In genomic region chr6:89649682-89650081, GRCh38 we compare ENCODE assay signal across 35 cellular contexts.
"Had no signal": no experiment of that assay in that cellular context is flagged by ENCODE, and none has a peak within 500 bp of the region (broad histone marks: within the 10 kb centered on the region; RNA-seq: fewer than 3 reads in every experiment).

No MANE protein-coding gene starts in this region.

- H3K27me3 ChIP-seq: ascending aorta, body of pancreas, brain microvascular endothelial cell, breast epithelium had no signal

- H3K4me3 Mint-ChIP-seq: activated B cell treated with CpG ODN at 0.5 μM for 24 hours; activated CD4-positive, alpha-beta memory T cell treated with anti-CD3 and anti-CD28 coated beads, Interleukin-2, amount 10 ng/mL, durations not matched to agents 7 days and 5 days; activated CD4-positive, alpha-beta T cell treated with anti-CD3 and anti-CD28 coated beads, Interleukin-2, amount 10 ng/mL, durations not matched to agents 24 days and 14 days; activated CD8-positive, alpha-beta memory T cell treated with anti-CD3 and anti-CD28 coated beads, Interleukin-2, amount 10 ng/mL, durations not matched to agents 7 days and 5 days; activated CD8-positive, alpha-beta T cell treated with anti-CD3 and anti-CD28 coated beads, Interleukin-2, amount 10 ng/mL, durations not matched to agents 7 days and 5 days; activated naive CD4-positive, alpha-beta T cell treated with anti-CD3 and anti-CD28 coated beads, Interleukin-2, amount 10 ng/mL, durations not matched to agents 7 days and 5 days; activated naive CD4-positive, alpha-beta T cell treated with anti-CD3 and anti-CD28 coated beads, Interleukin-2, amount 50 U/mL, for 24 hours; activated naive CD8-positive, alpha-beta T cell; activated naive CD8-positive, alpha-beta T cell treated with anti-CD3 and anti-CD28 coated beads, Interleukin-2, amount 10 ng/mL, durations not matched to agents 7 days and 5 days; activated naive CD8-positive, alpha-beta T cell treated with anti-CD3 and anti-CD28 coated beads, Interleukin-2, amount 50 U/mL, for 24 hours; activated T-cell treated with anti-CD3 and anti-CD28 coated beads, Interleukin-2, amount 50 U/mL, for 24 hours; T-helper 1 cell treated with Interleukin-12 subunit alpha and Interleukin-12 subunit beta and Interleukin-4 antibody, amounts not matched to agents 30 μg/mL and 1 μg/mL, for 36 hours; T-helper 2 cell treated with Interferon-gamma antibody and Interleukin-4, amounts not matched to agents 5 μg/mL and 100 μg/mL, for 36 hours had no signal

- H3K4me1 Mint-ChIP-seq: activated B cell treated with CpG ODN at 0.5 μM for 24 hours; activated CD4-positive, alpha-beta memory T cell treated with anti-CD3 and anti-CD28 coated beads, Interleukin-2, amount 10 ng/mL, durations not matched to agents 7 days and 5 days; activated CD8-positive, alpha-beta memory T cell treated with anti-CD3 and anti-CD28 coated beads, Interleukin-2, amount 10 ng/mL, durations not matched to agents 7 days and 5 days; activated naive CD4-positive, alpha-beta T cell treated with anti-CD3 and anti-CD28 coated beads, Interleukin-2, amount 10 ng/mL, durations not matched to agents 7 days and 5 days; activated naive CD4-positive, alpha-beta T cell treated with anti-CD3 and anti-CD28 coated beads, Interleukin-2, amount 50 U/mL, for 24 hours; activated naive CD8-positive, alpha-beta T cell treated with anti-CD3 and anti-CD28 coated beads, Interleukin-2, amount 10 ng/mL, durations not matched to agents 7 days and 5 days had no signal

- FAIRE-seq: TTC549 had no signal

- H3K4me1 ChIP-seq: ascending aorta, body of pancreas, breast epithelium had no signal

- H3K9me3 ChIP-seq: ascending aorta, body of pancreas, breast epithelium had no signal

- H3K4me3 ChIP-seq: ascending aorta, body of pancreas, breast epithelium had no signal

- H3K27ac Mint-ChIP-seq: activated B cell treated with CpG ODN at 0.5 μM for 24 hours; activated CD4-positive, alpha-beta memory T cell treated with anti-CD3 and anti-CD28 coated beads, Interleukin-2, amount 10 ng/mL, durations not matched to agents 7 days and 5 days; activated CD4-positive, alpha-beta T cell treated with anti-CD3 and anti-CD28 coated beads, Interleukin-2, amount 10 ng/mL, durations not matched to agents 24 days and 14 days; activated CD8-positive, alpha-beta memory T cell treated with anti-CD3 and anti-CD28 coated beads, Interleukin-2, amount 10 ng/mL, durations not matched to agents 7 days and 5 days; activated CD8-positive, alpha-beta T cell treated with anti-CD3 and anti-CD28 coated beads, Interleukin-2, amount 10 ng/mL, durations not matched to agents 7 days and 5 days; activated naive CD4-positive, alpha-beta T cell treated with anti-CD3 and anti-CD28 coated beads, Interleukin-2, amount 10 ng/mL, durations not matched to agents 7 days and 5 days; activated naive CD4-positive, alpha-beta T cell treated with anti-CD3 and anti-CD28 coated beads, Interleukin-2, amount 50 U/mL, for 24 hours; activated naive CD8-positive, alpha-beta T cell; activated naive CD8-positive, alpha-beta T cell treated with anti-CD3 and anti-CD28 coated beads, Interleukin-2, amount 10 ng/mL, durations not matched to agents 7 days and 5 days; activated naive CD8-positive, alpha-beta T cell treated with anti-CD3 and anti-CD28 coated beads, Interleukin-2, amount 50 U/mL, for 24 hours; activated T-cell treated with anti-CD3 and anti-CD28 coated beads, Interleukin-2, amount 50 U/mL, for 24 hours; activated T-helper 2 cell treated with anti-CD3 and anti-CD28 coated beads, Interferon-gamma antibody, Interleukin-2, Interleukin-4, amounts not matched to agents 10 μg/mL and 5 μg/mL and 100 μg/mL, durations not matched to agents 14 hours and 24 hours and 36 hours; T-helper 1 cell treated with Interleukin-12 subunit alpha and Interleukin-12 subunit beta and Interleukin-4 antibody, amounts not matched to agents 30 μg/mL and 1 μg/mL, for 36 hours; T-helper 2 cell treated with Interferon-gamma antibody and Interleukin-4, amounts not matched to agents 5 μg/mL and 100 μg/mL, for 36 hours had no signal

- H3K27me3 Mint-ChIP-seq: activated B cell treated with CpG ODN at 0.5 μM for 24 hours; activated CD4-positive, alpha-beta memory T cell treated with anti-CD3 and anti-CD28 coated beads, Interleukin-2, amount 10 ng/mL, durations not matched to agents 7 days and 5 days; activated CD4-positive, alpha-beta T cell treated with anti-CD3 and anti-CD28 coated beads, Interleukin-2, amount 10 ng/mL, durations not matched to agents 24 days and 14 days; activated CD8-positive, alpha-beta memory T cell treated with anti-CD3 and anti-CD28 coated beads, Interleukin-2, amount 10 ng/mL, durations not matched to agents 7 days and 5 days; activated naive CD4-positive, alpha-beta T cell treated with anti-CD3 and anti-CD28 coated beads, Interleukin-2, amount 10 ng/mL, durations not matched to agents 7 days and 5 days; activated naive CD4-positive, alpha-beta T cell treated with anti-CD3 and anti-CD28 coated beads, Interleukin-2, amount 50 U/mL, for 24 hours; activated naive CD8-positive, alpha-beta T cell; activated naive CD8-positive, alpha-beta T cell treated with anti-CD3 and anti-CD28 coated beads, Interleukin-2, amount 10 ng/mL, durations not matched to agents 7 days and 5 days; activated naive CD8-positive, alpha-beta T cell treated with anti-CD3 and anti-CD28 coated beads, Interleukin-2, amount 50 U/mL, for 24 hours; activated T-cell treated with anti-CD3 and anti-CD28 coated beads, Interleukin-2, amount 50 U/mL, for 24 hours had no signal

- H3K36me3 ChIP-seq: breast epithelium had no signal

- H3K9me3 Mint-ChIP-seq: activated B cell treated with CpG ODN at 0.5 μM for 24 hours; activated CD4-positive, alpha-beta memory T cell treated with anti-CD3 and anti-CD28 coated beads, Interleukin-2, amount 10 ng/mL, durations not matched to agents 7 days and 5 days; activated CD4-positive, alpha-beta T cell treated with anti-CD3 and anti-CD28 coated beads, Interleukin-2, amount 10 ng/mL, durations not matched to agents 24 days and 14 days; activated naive CD4-positive, alpha-beta T cell treated with anti-CD3 and anti-CD28 coated beads, Interleukin-2, amount 10 ng/mL, durations not matched to agents 7 days and 5 days; activated naive CD4-positive, alpha-beta T cell treated with anti-CD3 and anti-CD28 coated beads, Interleukin-2, amount 50 U/mL, for 24 hours; activated naive CD8-positive, alpha-beta T cell treated with anti-CD3 and anti-CD28 coated beads, Interleukin-2, amount 10 ng/mL, durations not matched to agents 7 days and 5 days; activated naive CD8-positive, alpha-beta T cell treated with anti-CD3 and anti-CD28 coated beads, Interleukin-2, amount 50 U/mL, for 24 hours; activated T-cell treated with anti-CD3 and anti-CD28 coated beads, Interleukin-2, amount 50 U/mL, for 24 hours; activated T-helper 2 cell treated with anti-CD3 and anti-CD28 coated beads, Interferon-gamma antibody, Interleukin-2, Interleukin-4, amounts not matched to agents 10 μg/mL and 5 μg/mL and 100 μg/mL, durations not matched to agents 14 hours and 24 hours and 36 hours; T-helper 1 cell treated with Interleukin-12 subunit alpha and Interleukin-12 subunit beta and Interleukin-4 antibody, amounts not matched to agents 30 μg/mL and 1 μg/mL, for 36 hours; T-helper 2 cell treated with Interferon-gamma antibody and Interleukin-4, amounts not matched to agents 5 μg/mL and 100 μg/mL, for 36 hours had no signal

- DNase-seq: activated B cell treated with CpG ODN at 0.5 μM for 24 hours; activated CD4-positive, alpha-beta memory T cell treated with anti-CD3 and anti-CD28 coated beads, Interleukin-2, amount 10 ng/mL, durations not matched to agents 7 days and 5 days; activated CD4-positive, alpha-beta T cell treated with anti-CD3 and anti-CD28 coated beads for 4 hours; activated CD4-positive, alpha-beta T cell treated with anti-CD3 and anti-CD28 coated beads, Interleukin-2, amount 10 ng/mL, durations not matched to agents 24 days and 14 days; activated CD4-positive, alpha-beta T cell treated with anti-CD3 and anti-CD28 coated beads, Interleukin-2, amount 50 U/mL, for 1 hour; activated CD4-positive, alpha-beta T cell treated with anti-CD3 and anti-CD28 coated beads, Interleukin-2, amount 50 U/mL, for 4 hours; activated CD4-positive, CD25-positive, alpha-beta regulatory T cell treated with anti-CD3 and anti-CD28 coated beads, Interleukin-2, amount 50 U/mL, for 72 hours; activated CD8-positive, alpha-beta memory T cell treated with anti-CD3 and anti-CD28 coated beads for 24 hours; activated CD8-positive, alpha-beta memory T cell treated with anti-CD3 and anti-CD28 coated beads, Interleukin-2, amount 10 ng/mL, durations not matched to agents 7 days and 5 days; activated CD8-positive, alpha-beta memory T cell treated with anti-CD3 and anti-CD28 coated beads, Interleukin-2, amount 50 U/mL, for 48 hours; activated CD8-positive, alpha-beta T cell treated with anti-CD3 and anti-CD28 coated beads, Interleukin-2, amount 10 ng/mL, durations not matched to agents 7 days and 5 days; activated effector memory CD4-positive, alpha-beta T cell treated with Interleukin-2 at 50 U/mL for 16 hours; activated gamma-delta T cell; activated naive CD4-positive, alpha-beta T cell treated with anti-CD3 and anti-CD28 coated beads, Interleukin-2, amount 10 ng/mL, durations not matched to agents 7 days and 5 days; activated naive CD4-positive, alpha-beta T cell treated with Interleukin-2 at 50 U/mL for 16 hours; activated naive CD8-positive, alpha-beta T cell treated with anti-CD3 and anti-CD28 coated beads, Interleukin-2, amount 10 ng/mL, durations not matched to agents 7 days and 5 days; activated naive CD8-positive, alpha-beta T cell treated with anti-CD3 and anti-CD28 coated beads, Interleukin-2, amount 50 U/mL, for 24 hours; activated T-cell treated with anti-CD3 and anti-CD28 coated beads, Interleukin-2, amount 50 U/mL, for 24 hours; activated T-cell treated with anti-CD3 and anti-CD28 coated beads, Interleukin-2, amount 50 U/mL, for 48 hours; amygdala; anterior cingulate cortex; body of pancreas; brain microvascular endothelial cell; central memory CD4-positive, alpha-beta T cell; T-helper 1 cell; T-helper 9 cell had no signal

- H3K27ac ChIP-seq: ascending aorta, body of pancreas, brain microvascular endothelial cell, breast epithelium, VCaP had no signal
